27 cellular contexts compared by ENCODE assay signal in genomic region chr12:18352312-18352711, GRCh38.
"Had no signal": no experiment of that assay in that cellular context is flagged by ENCODE, and none has a peak within 500 bp of the region (broad histone marks: within the 10 kb centered on the region; RNA-seq: fewer than 3 reads in every experiment).

No MANE protein-coding gene starts in this region.

- H3K27ac Mint-ChIP-seq: stimulated activated memory B cell treated with anti-CD40 and anti-IgM and Interleukin-4, amounts not matched to agents 10 μg/mL and 1 μg/mL and 100 μg/mL, for 72 hours; stimulated activated naive B cell treated with anti-CD40 and anti-IgM and Interleukin-4, amounts not matched to agents 10 μg/mL and 1 μg/mL and 100 μg/mL, for 72 hours; stimulated activated naive CD8-positive, alpha-beta T cell treated with anti-CD3 and anti-CD28 coated beads, Interleukin-15, amount 100 ng/mL, for 72 hours; stimulated activated naive CD8-positive, alpha-beta T cell treated with anti-CD3 and anti-CD28 coated beads, Interleukin-15, Interleukin-2, amounts not matched to agents 100 ng/mL and 50 ng/mL, for 24 hours; type B pancreatic cell had no signal

- ATAC-seq: stimulated activated memory B cell treated with anti-CD40 and anti-IgM and Interleukin-4, amounts not matched to agents 10 μg/mL and 1 μg/mL and 100 μg/mL, for 72 hours; stimulated activated naive B cell treated with anti-CD40 and anti-IgM and Interleukin-4, amounts not matched to agents 10 μg/mL and 1 μg/mL and 100 μg/mL, for 72 hours; stimulated activated naive CD8-positive, alpha-beta T cell treated with anti-CD3 and anti-CD28 coated beads, Interleukin-15, amount 100 ng/mL, for 72 hours; stimulated activated naive CD8-positive, alpha-beta T cell treated with anti-CD3 and anti-CD28 coated beads, Interleukin-15, Interleukin-2, amounts not matched to agents 100 U/mL and 50 U/mL, for 24 hours; upper lobe of right lung had no signal

- H3K27ac ChIP-seq: stomach, suprapubic skin, testis, thoracic aorta, thyroid gland, tibial artery, tibial nerve, transverse colon, upper lobe of left lung, upper lobe of right lung, uterus, vagina had no signal

- H3K9me3 ChIP-seq: stomach, suprapubic skin, testis, thoracic aorta, thyroid gland, tibial artery, transverse colon, upper lobe of left lung, upper lobe of right lung, uterus, vagina had no signal

- H3K4me1 ChIP-seq: stomach, testis, thyroid gland, tibial artery, tibial nerve, transverse colon, upper lobe of left lung, upper lobe of right lung, uterus, vagina had no signal

- H3K4me3 ChIP-seq: stomach, suprapubic skin, testis, thoracic aorta, thyroid gland, tibial artery, tibial nerve, transverse colon, upper lobe of left lung, upper lobe of right lung, uterus, vagina had no signal

- H3K36me3 ChIP-seq: thoracic aorta, thyroid gland, tibial nerve, transverse colon, upper lobe of left lung, upper lobe of right lung, uterus, vagina had no signal

- H3K4me3 Mint-ChIP-seq: stimulated activated memory B cell treated with anti-CD40 and anti-IgM and Interleukin-4, amounts not matched to agents 10 μg/mL and 1 μg/mL and 100 μg/mL, for 72 hours; stimulated activated naive B cell treated with anti-CD40 and anti-IgM and Interleukin-4, amounts not matched to agents 10 μg/mL and 1 μg/mL and 100 μg/mL, for 72 hours; stimulated activated naive CD8-positive, alpha-beta T cell treated with anti-CD3 and anti-CD28 coated beads, Interleukin-15, amount 100 ng/mL, for 72 hours; stimulated activated naive CD8-positive, alpha-beta T cell treated with anti-CD3 and anti-CD28 coated beads, Interleukin-15, Interleukin-2, amounts not matched to agents 100 ng/mL and 50 ng/mL, for 24 hours; type B pancreatic cell had no signal

- H3K36me3 Mint-ChIP-seq: stimulated activated memory B cell treated with anti-CD40 and anti-IgM and Interleukin-4, amounts not matched to agents 10 μg/mL and 1 μg/mL and 100 μg/mL, for 72 hours; stimulated activated naive B cell treated with anti-CD40 and anti-IgM and Interleukin-4, amounts not matched to agents 10 μg/mL and 1 μg/mL and 100 μg/mL, for 72 hours; type B pancreatic cell had no signal

- H3K27me3 ChIP-seq: stomach, suprapubic skin, testis, thyroid gland, tibial artery, tibial nerve, transverse colon, upper lobe of left lung, upper lobe of right lung, uterus, vagina had no signal

- DNase-seq: stimulated activated CD4-positive, alpha-beta T cell treated with anti-CD3 and anti-CD28 coated beads, Interleukin-2, amount 100 ng/mL, for 48 hours; stimulated activated CD4-positive, alpha-beta T cell treated with anti-CD3 and anti-CD28 coated beads, Interleukin-4, amount 100 ng/mL, for 1 hour; stimulated activated CD4-positive, alpha-beta T cell treated with anti-CD3 and anti-CD28 coated beads, Interleukin-4, amount 100 ng/mL, for 24 hours; stimulated activated CD4-positive, alpha-beta T cell treated with anti-CD3 and anti-CD28 coated beads, Interleukin-4, amount 100 ng/mL, for 4 hours; stimulated activated CD8-positive, alpha-beta memory T cell treated with anti-CD3 and anti-CD28 coated beads, Interleukin-4, amount 100 ng/mL, for 48 hours; stimulated activated naive B cell treated with anti-CD40 and anti-IgM and Interleukin-4, amounts not matched to agents 10 μg/mL and 1 μg/mL and 100 μg/mL, for 72 hours; stimulated activated naive CD4-positive, alpha-beta T cell; stimulated activated naive CD4-positive, alpha-beta T cell treated with Interleukin-2 at 50 U/mL for 16 hours; stimulated activated naive CD8-positive, alpha-beta T cell treated with anti-CD3 and anti-CD28 coated beads, Interleukin-15, amount 100 ng/mL, for 72 hours; stimulated activated naive CD8-positive, alpha-beta T cell treated with anti-CD3 and anti-CD28 coated beads, Interleukin-15, Interleukin-2, amounts not matched to agents 100 U/mL and 50 U/mL, for 24 hours; stomach; substantia nigra; testis; thyroid gland; tibial artery; transverse colon; trophoblast cell; upper lobe of left lung; upper lobe of right lung; uterus had no signal

- H3K4me1 Mint-ChIP-seq: stimulated activated memory B cell treated with anti-CD40 and anti-IgM and Interleukin-4, amounts not matched to agents 10 μg/mL and 1 μg/mL and 100 μg/mL, for 72 hours; stimulated activated naive B cell treated with anti-CD40 and anti-IgM and Interleukin-4, amounts not matched to agents 10 μg/mL and 1 μg/mL and 100 μg/mL, for 72 hours; stimulated activated naive CD8-positive, alpha-beta T cell treated with anti-CD3 and anti-CD28 coated beads, Interleukin-15, amount 100 ng/mL, for 72 hours had no signal

- H3K9me3 Mint-ChIP-seq: stimulated activated memory B cell treated with anti-CD40 and anti-IgM and Interleukin-4, amounts not matched to agents 10 μg/mL and 1 μg/mL and 100 μg/mL, for 72 hours; stimulated activated naive B cell treated with anti-CD40 and anti-IgM and Interleukin-4, amounts not matched to agents 10 μg/mL and 1 μg/mL and 100 μg/mL, for 72 hours; stimulated activated naive CD8-positive, alpha-beta T cell treated with anti-CD3 and anti-CD28 coated beads, Interleukin-15, amount 100 ng/mL, for 72 hours; type B pancreatic cell had no signal
